Comparison of ENCODE assay signal across 1 cellular context in the genomic region with DNA sequence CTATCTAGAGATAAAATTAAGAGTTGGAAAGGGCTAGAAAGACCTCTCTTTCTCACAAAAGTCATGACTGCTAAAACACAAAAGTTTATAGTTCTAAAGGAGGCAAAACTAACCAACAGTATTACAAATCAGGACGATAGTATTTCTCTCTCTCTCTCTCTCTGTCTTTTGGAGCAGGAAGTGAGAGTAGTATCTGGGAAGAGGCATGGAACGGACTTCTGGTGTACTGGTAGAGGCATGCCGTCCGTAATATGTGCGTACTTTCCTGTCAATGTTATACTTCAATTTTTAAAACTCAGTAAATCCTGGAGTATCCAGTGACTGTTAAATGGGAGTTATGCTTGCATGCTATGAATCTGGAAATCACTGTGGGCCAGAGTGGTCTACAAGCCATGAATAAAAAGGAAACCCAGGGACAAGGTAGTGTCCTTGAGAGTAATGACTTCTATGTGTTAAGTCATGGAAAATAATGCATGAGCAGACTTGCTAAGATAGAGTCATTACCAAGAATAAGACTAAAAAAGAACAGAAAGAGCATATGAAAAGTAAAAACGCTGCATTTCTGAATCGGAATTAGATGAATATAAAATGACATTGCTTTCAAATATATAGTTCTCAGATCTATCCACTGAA.
TF ChIP-seq lines count a peak whose summit lies in the region.

No MANE protein-coding gene starts in this region.

TF ChIP-seq in HepG2, 621 proteins besides CTCF, POLR2A, EP300 and RAD21:
- TF ChIP-seq, protein P1, sequence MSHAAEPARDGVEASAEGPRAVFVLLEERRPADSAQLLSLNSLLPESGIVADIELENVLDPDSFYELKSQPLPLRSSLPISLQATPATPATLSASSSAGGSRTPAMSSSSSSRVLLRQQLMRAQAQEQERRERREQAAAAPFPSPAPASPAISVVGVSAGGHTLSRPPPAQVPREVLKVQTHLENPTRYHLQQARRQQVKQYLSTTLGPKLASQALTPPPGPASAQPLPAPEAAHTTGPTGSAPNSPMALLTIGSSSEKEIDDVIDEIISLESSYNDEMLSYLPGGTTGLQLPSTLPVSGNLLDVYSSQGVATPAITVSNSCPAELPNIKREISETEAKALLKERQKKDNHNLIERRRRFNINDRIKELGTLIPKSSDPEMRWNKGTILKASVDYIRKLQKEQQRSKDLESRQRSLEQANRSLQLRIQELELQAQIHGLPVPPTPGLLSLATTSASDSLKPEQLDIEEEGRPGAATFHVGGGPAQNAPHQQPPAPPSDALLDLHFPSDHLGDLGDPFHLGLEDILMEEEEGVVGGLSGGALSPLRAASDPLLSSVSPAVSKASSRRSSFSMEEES (CRISPR knock-in tag; IDR thresholded peaks at IDR 0.05) = no peak
- TF ChIP-seq, protein P2, sequence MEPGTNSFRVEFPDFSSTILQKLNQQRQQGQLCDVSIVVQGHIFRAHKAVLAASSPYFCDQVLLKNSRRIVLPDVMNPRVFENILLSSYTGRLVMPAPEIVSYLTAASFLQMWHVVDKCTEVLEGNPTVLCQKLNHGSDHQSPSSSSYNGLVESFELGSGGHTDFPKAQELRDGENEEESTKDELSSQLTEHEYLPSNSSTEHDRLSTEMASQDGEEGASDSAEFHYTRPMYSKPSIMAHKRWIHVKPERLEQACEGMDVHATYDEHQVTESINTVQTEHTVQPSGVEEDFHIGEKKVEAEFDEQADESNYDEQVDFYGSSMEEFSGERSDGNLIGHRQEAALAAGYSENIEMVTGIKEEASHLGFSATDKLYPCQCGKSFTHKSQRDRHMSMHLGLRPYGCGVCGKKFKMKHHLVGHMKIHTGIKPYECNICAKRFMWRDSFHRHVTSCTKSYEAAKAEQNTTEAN (CRISPR knock-in tag; conservative IDR thresholded peaks at IDR 0.05) = no peak
- TF ChIP-seq, protein P3, sequence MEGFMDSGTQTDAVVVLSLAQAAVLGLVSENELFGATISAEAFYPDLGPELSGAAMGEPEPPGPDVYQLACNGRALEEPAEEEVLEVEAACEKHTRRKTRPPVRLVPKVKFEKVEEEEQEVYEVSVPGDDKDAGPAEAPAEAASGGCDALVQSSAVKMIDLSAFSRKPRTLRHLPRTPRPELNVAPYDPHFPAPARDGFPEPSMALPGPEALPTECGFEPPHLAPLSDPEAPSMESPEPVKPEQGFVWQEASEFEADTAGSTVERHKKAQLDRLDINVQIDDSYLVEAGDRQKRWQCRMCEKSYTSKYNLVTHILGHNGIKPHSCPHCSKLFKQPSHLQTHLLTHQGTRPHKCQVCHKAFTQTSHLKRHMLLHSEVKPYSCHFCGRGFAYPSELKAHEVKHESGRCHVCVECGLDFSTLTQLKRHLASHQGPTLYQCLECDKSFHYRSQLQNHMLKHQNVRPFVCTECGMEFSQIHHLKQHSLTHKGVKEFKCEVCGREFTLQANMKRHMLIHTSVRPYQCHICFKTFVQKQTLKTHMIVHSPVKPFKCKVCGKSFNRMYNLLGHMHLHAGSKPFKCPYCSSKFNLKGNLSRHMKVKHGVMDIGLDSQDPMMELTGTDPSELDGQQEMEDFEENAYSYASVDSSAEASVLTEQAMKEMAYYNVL (CRISPR knock-in tag; IDR thresholded peaks at IDR 0.05; ENCODE audit: borderline replicate concordance) = no peak
- no peak for TF ChIP-seq JUNB (CRISPR knock-in tag; IDR thresholded peaks at IDR 0.05; ENCODE audit: borderline replicate concordance)
- no peak for TF ChIP-seq NFE2L1 (CRISPR knock-in tag; IDR thresholded peaks at IDR 0.05; ENCODE audit: borderline replicate concordance)
- TF ChIP-seq NR2F2 (IDR thresholded peaks at IDR 0.05; ENCODE audit: borderline replicate concordance, low read depth) = no peak
- TF ChIP-seq, protein P4, sequence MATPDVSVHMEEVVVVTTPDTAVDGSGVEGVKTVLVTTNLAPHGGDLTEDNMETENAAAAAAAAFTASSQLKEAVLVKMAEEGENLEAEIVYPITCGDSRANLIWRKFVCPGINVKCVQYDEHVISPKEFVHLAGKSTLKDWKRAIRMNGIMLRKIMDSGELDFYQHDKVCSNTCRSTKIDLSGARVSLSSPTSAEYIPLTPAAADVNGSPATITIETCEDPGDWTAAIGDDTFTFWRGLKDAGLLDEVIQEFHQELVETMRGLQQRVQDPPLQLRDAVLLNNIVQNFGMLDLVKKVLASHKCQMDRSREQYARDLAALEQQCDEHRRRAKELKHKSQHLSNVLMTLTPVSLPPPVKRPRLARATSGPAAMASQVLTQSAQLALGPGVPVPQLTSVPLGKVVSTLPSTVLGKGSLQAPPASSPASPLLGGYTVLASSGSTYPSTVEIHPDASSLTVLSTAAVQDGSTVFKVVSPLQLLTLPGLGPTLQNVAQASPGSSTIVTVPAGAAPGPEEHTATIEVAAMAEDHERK (CRISPR knock-in tag; IDR thresholded peaks at IDR 0.05; ENCODE audit: low read depth) = no peak
- no peak for TF ChIP-seq ZNF33B (CRISPR knock-in tag; IDR thresholded peaks at IDR 0.05)
- TF ChIP-seq, protein P5, sequence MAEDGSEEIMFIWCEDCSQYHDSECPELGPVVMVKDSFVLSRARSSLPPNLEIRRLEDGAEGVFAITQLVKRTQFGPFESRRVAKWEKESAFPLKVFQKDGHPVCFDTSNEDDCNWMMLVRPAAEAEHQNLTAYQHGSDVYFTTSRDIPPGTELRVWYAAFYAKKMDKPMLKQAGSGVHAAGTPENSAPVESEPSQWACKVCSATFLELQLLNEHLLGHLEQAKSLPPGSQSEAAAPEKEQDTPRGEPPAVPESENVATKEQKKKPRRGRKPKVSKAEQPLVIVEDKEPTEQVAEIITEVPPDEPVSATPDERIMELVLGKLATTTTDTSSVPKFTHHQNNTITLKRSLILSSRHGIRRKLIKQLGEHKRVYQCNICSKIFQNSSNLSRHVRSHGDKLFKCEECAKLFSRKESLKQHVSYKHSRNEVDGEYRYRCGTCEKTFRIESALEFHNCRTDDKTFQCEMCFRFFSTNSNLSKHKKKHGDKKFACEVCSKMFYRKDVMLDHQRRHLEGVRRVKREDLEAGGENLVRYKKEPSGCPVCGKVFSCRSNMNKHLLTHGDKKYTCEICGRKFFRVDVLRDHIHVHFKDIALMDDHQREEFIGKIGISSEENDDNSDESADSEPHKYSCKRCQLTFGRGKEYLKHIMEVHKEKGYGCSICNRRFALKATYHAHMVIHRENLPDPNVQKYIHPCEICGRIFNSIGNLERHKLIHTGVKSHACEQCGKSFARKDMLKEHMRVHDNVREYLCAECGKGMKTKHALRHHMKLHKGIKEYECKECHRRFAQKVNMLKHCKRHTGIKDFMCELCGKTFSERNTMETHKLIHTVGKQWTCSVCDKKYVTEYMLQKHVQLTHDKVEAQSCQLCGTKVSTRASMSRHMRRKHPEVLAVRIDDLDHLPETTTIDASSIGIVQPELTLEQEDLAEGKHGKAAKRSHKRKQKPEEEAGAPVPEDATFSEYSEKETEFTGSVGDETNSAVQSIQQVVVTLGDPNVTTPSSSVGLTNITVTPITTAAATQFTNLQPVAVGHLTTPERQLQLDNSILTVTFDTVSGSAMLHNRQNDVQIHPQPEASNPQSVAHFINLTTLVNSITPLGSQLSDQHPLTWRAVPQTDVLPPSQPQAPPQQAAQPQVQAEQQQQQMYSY (CRISPR knock-in tag; IDR thresholded peaks at IDR 0.05) = no peak
- TF ChIP-seq ZC3H4 (CRISPR knock-in tag; IDR thresholded peaks at IDR 0.05; ENCODE audit: borderline replicate concordance) = no peak
- no peak for TF ChIP-seq ARNTL (CRISPR knock-in tag; IDR thresholded peaks at IDR 0.05)
- TF ChIP-seq SIN3A (IDR thresholded peaks at IDR 0.05; ENCODE audit: borderline replicate concordance, low read depth, low read length) = no peak
- TF ChIP-seq MEF2D (CRISPR knock-in tag; IDR thresholded peaks at IDR 0.05) = no peak
- TF ChIP-seq ZNF746 (CRISPR knock-in tag; IDR thresholded peaks at IDR 0.05) = no peak
- no peak for TF ChIP-seq ZNF121 (CRISPR knock-in tag; IDR thresholded peaks at IDR 0.05)
